In genomic region chr7:143408686-143409551, GRCh38 we compare ENCODE assay signal across 7 cellular contexts. TPM values are rescaled to one million over a fixed set of nuclear protein-coding genes. Genes with fewer than 3 reads are reported as not detected.
A peak's percentile ranks its signal among the peaks of the same experiment; 100 is the strongest.
DNase-seq lines count a peak whose midpoint lies in the region; ATAC-seq lines count a peak whose summit lies in the region.

Gene EPHA1, minus strand, starts transcription at chr7:143408856. Its CDS starts 51 bp downstream, at chr7:143408805.

- H4K20me1 ChIP-seq in GM23248 (ENCODE audit: insufficient read depth), result no peaks in the 10 kb centered on the region

- H3K27me3 Mint-ChIP-seq in activated naive CD4-positive, alpha-beta T cell treated with anti-CD3 and anti-CD28 coated beads, Interleukin-2, amount 10 ng/mL, durations not matched to agents 7 days and 5 days, result peaks cover 9% of the 10 kb centered on the region

- no peaks in the 10 kb centered on the region for H3K9me2 ChIP-seq in GM23248 (ENCODE audit: insufficient read depth)

- peaks cover 57% of the 10 kb centered on the region for H3K4me1 Mint-ChIP-seq in activated naive CD4-positive, alpha-beta T cell treated with anti-CD3 and anti-CD28 coated beads, Interleukin-2, amount 10 ng/mL, durations not matched to agents 7 days and 5 days

- H3K9ac ChIP-seq in GM23248, result no peak within 1 kb of the TSS

- 20 to 28% methylated on average over 16 to 36 of the region's 39 CpGs for WGBS in GM23248 (ENCODE audit: low coverage in 1 of 2, low lambda C conversion rate in 2 of 2, missing lambda C conversion rate in 2 of 2), 2 experiments

- no peak for ATAC-seq in HG03280 (IDR thresholded peaks at IDR 0.05; ENCODE audit: unreplicated experiment)

- H2AFZ ChIP-seq in GM23248, result peak within 1 kb of the TSS; percentile 57

- no peaks in the 10 kb centered on the region for H3K9me3 Mint-ChIP-seq in activated naive CD4-positive, alpha-beta T cell treated with anti-CD3 and anti-CD28 coated beads, Interleukin-2, amount 10 ng/mL, durations not matched to agents 7 days and 5 days

- in situ Hi-C loops in GM23248 (cut with MboI), result no loop called here

- peak; percentile 42 for DNase-seq in GM23248
- DNase-seq in NCI-H345 (lab: John Stamatoyannopoulos, UW), result peak; percentile 54
- DNase-seq in activated naive CD4-positive, alpha-beta T cell treated with anti-CD3 and anti-CD28 coated beads, Interleukin-2, amount 10 ng/mL, durations not matched to agents 7 days and 5 days, result peak; percentile 65
- DNase-seq in iPS DF 19.7 (ENCODE audit: low read depth, low spot score), result peak; percentile 78
- peak; percentile 48 to 56 for DNase-seq in stimulated activated CD4-positive, alpha-beta T cell treated with anti-CD3 and anti-CD28 coated beads, Interleukin-2, amount 100 ng/mL, for 24 hours
- no peak for DNase-seq in NCI-H1092 (lab: John Stamatoyannopoulos, UW)

- H3K79me2 ChIP-seq in GM23248 (ENCODE audit: insufficient read depth), result no peaks in the 10 kb centered on the region

- H3K4me1 ChIP-seq in GM23248 (ENCODE audit: insufficient read depth), result peaks cover 21% of the 10 kb centered on the region

- H3K27me3 ChIP-seq in GM23248 (replicated peaks; ENCODE audit: insufficient read depth), result no peaks in the 10 kb centered on the region

- peak within 1 kb of the TSS; percentile 78 for H3K4me3 Mint-ChIP-seq in activated naive CD4-positive, alpha-beta T cell treated with anti-CD3 and anti-CD28 coated beads, Interleukin-2, amount 10 ng/mL, durations not matched to agents 7 days and 5 days

- no peak within 1 kb of the TSS for H3K4me2 ChIP-seq in GM23248 (ENCODE audit: unreplicated experiment)

- H3K9me3 ChIP-seq in GM23248 (ENCODE audit: low read depth), result no peaks in the 10 kb centered on the region

- CTCF ChIA-PET in activated naive CD4-positive, alpha-beta T cell treated with anti-CD3 and anti-CD28 coated beads, Interleukin-2, amount 10 ng/mL, durations not matched to agents 7 days and 5 days (lab: Charles Lee), result interaction anchor here (0.6 to 3.7 kb wide), 11 partner anchors 8 to 194 kb away, joined by 3 to 28 read pairs (median 3); no protein-coding TSS in a partner anchor

- H3K27ac Mint-ChIP-seq in activated naive CD4-positive, alpha-beta T cell treated with anti-CD3 and anti-CD28 coated beads, Interleukin-2, amount 10 ng/mL, durations not matched to agents 7 days and 5 days, result peak within 1 kb of the TSS; percentile 8

- no peak within 1 kb of the TSS for H3K4me3 ChIP-seq in GM23248

- H3F3A ChIP-seq in GM23248 (ENCODE audit: insufficient read depth), result 0 out of 2 replicates have a peak, but pooled peaks cover 3% of the 10 kb centered on the region

- H3K36me3 ChIP-seq in GM23248 (ENCODE audit: low read depth), result no peaks in the 10 kb centered on the region

- H3K36me3 Mint-ChIP-seq in activated naive CD4-positive, alpha-beta T cell treated with anti-CD3 and anti-CD28 coated beads, Interleukin-2, amount 10 ng/mL, durations not matched to agents 7 days and 5 days, result peaks cover 4% of the 10 kb centered on the region

- H3K27ac ChIP-seq in GM23248, result no peak within 1 kb of the TSS

RNA-seq across cellular contexts. Expression of gene EPHA1, which starts in this region (rescaled TPM):
- total RNA-seq in GM23248 (2014; rRNA removed; shearing (Covaris generic)), result not detected in 2 replicates
- 0.80 and 0.83 TPM in 2 replicates for polyA plus RNA-seq in GM23248 (2016; fragmentation: Nextera tagmentation; extraction: Ambion mirVana)

Comparison
In these comparisons a context has a peak if more than half of its experiments do, and no peak if none do; other contexts are left out.
1. Peak in DNase-seq in GM23248; RNA of the gene not detected or under 1 TPM.